Comparison of ENCODE assay signal across 2 cellular contexts in the genomic region with DNA sequence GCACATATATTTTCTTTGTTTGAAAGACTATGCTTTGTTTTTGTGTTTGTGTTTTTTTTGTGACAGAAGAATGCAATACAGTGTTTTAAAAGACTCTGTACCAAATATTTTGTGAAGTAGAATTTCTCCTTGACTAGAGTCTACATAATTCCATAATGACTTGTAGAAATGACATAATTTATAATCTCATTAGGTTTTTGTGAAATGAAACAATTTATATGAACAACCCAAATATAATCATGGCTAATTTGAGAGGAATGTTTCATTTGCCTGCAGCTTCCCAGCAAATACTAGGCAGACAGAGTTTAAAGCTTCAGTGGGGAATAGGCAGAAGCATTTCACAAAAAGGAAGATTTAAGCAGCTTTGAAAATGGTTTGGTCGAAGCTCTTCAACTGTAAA.
TF ChIP-seq lines count a peak whose summit lies in the region.

No MANE protein-coding gene starts in this region.

TF ChIP-seq in SK-N-SH treated with all-trans-retinoic acid at 6 μM for 48 hours, 23 proteins besides CTCF, POLR2A, EP300 and RAD21 (continued from another document):
- TF ChIP-seq OSR1 (CRISPR knock-in tag; IDR thresholded peaks at IDR 0.05) (no peak), CSDC2 (CRISPR knock-in tag; IDR thresholded peaks at IDR 0.05) (no peak), ESRRG (CRISPR knock-in tag; IDR thresholded peaks at IDR 0.05) (no peak), TCF4 (CRISPR knock-in tag; IDR thresholded peaks at IDR 0.05; ENCODE audit: borderline replicate concordance) (no peak), POU6F1 (CRISPR knock-in tag; IDR thresholded peaks at IDR 0.05; ENCODE audit: borderline replicate concordance, low read depth) (no peak; the same call in 1 of the 2 replicates), ARNTL (CRISPR knock-in tag; IDR thresholded peaks at IDR 0.05; ENCODE audit: borderline replicate concordance, low read depth) (no peak), ZNF70 (CRISPR knock-in tag; IDR thresholded peaks at IDR 0.05) (no peak), SNAI2 (CRISPR knock-in tag; IDR thresholded peaks at IDR 0.05) (peak; percentile 43; the same call in 1 of the 2 replicates), RARB (CRISPR knock-in tag; IDR thresholded peaks at IDR 0.05) (no peak), ZFP3 (CRISPR knock-in tag; IDR thresholded peaks at IDR 0.05) (no peak), GLIS3 (CRISPR knock-in tag; IDR thresholded peaks at IDR 0.05) (no peak), BACH2 (CRISPR knock-in tag; IDR thresholded peaks at IDR 0.05; ENCODE audit: borderline replicate concordance) (no peak), ZFP30 (CRISPR knock-in tag; IDR thresholded peaks at IDR 0.05) (no peak), ZNF8 (CRISPR knock-in tag; IDR thresholded peaks at IDR 0.05) (no peak), ISL1 (CRISPR knock-in tag; IDR thresholded peaks at IDR 0.05) (peak; percentile 86), CREB5 (CRISPR knock-in tag; IDR thresholded peaks at IDR 0.05; ENCODE audit: low read depth) (peak; percentile 55; the same call in 1 of the 2 replicates)
- TF ChIP-seq, protein P1, sequence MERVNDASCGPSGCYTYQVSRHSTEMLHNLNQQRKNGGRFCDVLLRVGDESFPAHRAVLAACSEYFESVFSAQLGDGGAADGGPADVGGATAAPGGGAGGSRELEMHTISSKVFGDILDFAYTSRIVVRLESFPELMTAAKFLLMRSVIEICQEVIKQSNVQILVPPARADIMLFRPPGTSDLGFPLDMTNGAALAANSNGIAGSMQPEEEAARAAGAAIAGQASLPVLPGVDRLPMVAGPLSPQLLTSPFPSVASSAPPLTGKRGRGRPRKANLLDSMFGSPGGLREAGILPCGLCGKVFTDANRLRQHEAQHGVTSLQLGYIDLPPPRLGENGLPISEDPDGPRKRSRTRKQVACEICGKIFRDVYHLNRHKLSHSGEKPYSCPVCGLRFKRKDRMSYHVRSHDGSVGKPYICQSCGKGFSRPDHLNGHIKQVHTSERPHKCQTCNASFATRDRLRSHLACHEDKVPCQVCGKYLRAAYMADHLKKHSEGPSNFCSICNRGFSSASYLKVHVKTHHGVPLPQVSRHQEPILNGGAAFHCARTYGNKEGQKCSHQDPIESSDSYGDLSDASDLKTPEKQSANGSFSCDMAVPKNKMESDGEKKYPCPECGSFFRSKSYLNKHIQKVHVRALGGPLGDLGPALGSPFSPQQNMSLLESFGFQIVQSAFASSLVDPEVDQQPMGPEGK (CRISPR knock-in tag; IDR thresholded peaks at IDR 0.05; ENCODE audit: borderline replicate concordance) = no peak
- TF ChIP-seq, protein P2, sequence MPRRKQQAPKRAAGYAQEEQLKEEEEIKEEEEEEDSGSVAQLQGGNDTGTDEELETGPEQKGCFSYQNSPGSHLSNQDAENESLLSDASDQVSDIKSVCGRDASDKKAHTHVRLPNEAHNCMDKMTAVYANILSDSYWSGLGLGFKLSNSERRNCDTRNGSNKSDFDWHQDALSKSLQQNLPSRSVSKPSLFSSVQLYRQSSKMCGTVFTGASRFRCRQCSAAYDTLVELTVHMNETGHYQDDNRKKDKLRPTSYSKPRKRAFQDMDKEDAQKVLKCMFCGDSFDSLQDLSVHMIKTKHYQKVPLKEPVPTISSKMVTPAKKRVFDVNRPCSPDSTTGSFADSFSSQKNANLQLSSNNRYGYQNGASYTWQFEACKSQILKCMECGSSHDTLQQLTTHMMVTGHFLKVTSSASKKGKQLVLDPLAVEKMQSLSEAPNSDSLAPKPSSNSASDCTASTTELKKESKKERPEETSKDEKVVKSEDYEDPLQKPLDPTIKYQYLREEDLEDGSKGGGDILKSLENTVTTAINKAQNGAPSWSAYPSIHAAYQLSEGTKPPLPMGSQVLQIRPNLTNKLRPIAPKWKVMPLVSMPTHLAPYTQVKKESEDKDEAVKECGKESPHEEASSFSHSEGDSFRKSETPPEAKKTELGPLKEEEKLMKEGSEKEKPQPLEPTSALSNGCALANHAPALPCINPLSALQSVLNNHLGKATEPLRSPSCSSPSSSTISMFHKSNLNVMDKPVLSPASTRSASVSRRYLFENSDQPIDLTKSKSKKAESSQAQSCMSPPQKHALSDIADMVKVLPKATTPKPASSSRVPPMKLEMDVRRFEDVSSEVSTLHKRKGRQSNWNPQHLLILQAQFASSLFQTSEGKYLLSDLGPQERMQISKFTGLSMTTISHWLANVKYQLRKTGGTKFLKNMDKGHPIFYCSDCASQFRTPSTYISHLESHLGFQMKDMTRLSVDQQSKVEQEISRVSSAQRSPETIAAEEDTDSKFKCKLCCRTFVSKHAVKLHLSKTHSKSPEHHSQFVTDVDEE (CRISPR knock-in tag; IDR thresholded peaks at IDR 0.05) = 0 out of 2 replicates have a peak, but pooled peaks have one; percentile 21

TF ChIP-seq in SK-N-SH, 30 proteins besides CTCF, POLR2A, EP300 and RAD21 (continued from another document):
- TF ChIP-seq, protein P3, sequence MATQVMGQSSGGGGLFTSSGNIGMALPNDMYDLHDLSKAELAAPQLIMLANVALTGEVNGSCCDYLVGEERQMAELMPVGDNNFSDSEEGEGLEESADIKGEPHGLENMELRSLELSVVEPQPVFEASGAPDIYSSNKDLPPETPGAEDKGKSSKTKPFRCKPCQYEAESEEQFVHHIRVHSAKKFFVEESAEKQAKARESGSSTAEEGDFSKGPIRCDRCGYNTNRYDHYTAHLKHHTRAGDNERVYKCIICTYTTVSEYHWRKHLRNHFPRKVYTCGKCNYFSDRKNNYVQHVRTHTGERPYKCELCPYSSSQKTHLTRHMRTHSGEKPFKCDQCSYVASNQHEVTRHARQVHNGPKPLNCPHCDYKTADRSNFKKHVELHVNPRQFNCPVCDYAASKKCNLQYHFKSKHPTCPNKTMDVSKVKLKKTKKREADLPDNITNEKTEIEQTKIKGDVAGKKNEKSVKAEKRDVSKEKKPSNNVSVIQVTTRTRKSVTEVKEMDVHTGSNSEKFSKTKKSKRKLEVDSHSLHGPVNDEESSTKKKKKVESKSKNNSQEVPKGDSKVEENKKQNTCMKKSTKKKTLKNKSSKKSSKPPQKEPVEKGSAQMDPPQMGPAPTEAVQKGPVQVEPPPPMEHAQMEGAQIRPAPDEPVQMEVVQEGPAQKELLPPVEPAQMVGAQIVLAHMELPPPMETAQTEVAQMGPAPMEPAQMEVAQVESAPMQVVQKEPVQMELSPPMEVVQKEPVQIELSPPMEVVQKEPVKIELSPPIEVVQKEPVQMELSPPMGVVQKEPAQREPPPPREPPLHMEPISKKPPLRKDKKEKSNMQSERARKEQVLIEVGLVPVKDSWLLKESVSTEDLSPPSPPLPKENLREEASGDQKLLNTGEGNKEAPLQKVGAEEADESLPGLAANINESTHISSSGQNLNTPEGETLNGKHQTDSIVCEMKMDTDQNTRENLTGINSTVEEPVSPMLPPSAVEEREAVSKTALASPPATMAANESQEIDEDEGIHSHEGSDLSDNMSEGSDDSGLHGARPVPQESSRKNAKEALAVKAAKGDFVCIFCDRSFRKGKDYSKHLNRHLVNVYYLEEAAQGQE (IDR thresholded peaks at IDR 0.05; ENCODE audit: low read depth, low read length) = no peak
- TF ChIP-seq TCF12 (IDR thresholded peaks at IDR 0.05) = no peak
- no peak for TF ChIP-seq PBX3 (IDR thresholded peaks at IDR 0.05)
- no peak for TF ChIP-seq POLR2AphosphoS5 (IDR thresholded peaks at IDR 0.05; ENCODE audit: low read depth, low read length)
- no peak for TF ChIP-seq EZH2phosphoT487 (IDR thresholded peaks at IDR 0.05; ENCODE audit: borderline replicate concordance, low read depth)
- no peak for TF ChIP-seq RXRA (IDR thresholded peaks at IDR 0.05; ENCODE audit: borderline replicate concordance, low read depth)
- no peak for TF ChIP-seq GATA2 (CRISPR knock-in tag; IDR thresholded peaks at IDR 0.05)
- TF ChIP-seq MXI1 (IDR thresholded peaks at IDR 0.05; ENCODE audit: low read depth, low read length) = no peak
- no peak for TF ChIP-seq CHD2 (IDR thresholded peaks at IDR 0.05; ENCODE audit: low read length, partially characterized antibody)
- TF ChIP-seq, protein P4, sequence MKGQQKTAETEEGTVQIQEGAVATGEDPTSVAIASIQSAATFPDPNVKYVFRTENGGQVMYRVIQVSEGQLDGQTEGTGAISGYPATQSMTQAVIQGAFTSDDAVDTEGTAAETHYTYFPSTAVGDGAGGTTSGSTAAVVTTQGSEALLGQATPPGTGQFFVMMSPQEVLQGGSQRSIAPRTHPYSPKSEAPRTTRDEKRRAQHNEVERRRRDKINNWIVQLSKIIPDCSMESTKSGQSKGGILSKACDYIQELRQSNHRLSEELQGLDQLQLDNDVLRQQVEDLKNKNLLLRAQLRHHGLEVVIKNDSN (IDR thresholded peaks at IDR 0.05; ENCODE audit: borderline replicate concordance, low read depth) = no peak
- no peak for TF ChIP-seq JUND (IDR thresholded peaks at IDR 0.05)
- no peak for TF ChIP-seq TAF1 (IDR thresholded peaks at IDR 0.05; ENCODE audit: borderline replicate concordance, low read depth, low read length)
- TF ChIP-seq YY1 (IDR thresholded peaks at IDR 0.05; ENCODE audit: low read depth) = no peak
- no peak for TF ChIP-seq SIN3A (IDR thresholded peaks at IDR 0.05; ENCODE audit: borderline replicate concordance, low read depth, low read length)
- TF ChIP-seq, protein P5, sequence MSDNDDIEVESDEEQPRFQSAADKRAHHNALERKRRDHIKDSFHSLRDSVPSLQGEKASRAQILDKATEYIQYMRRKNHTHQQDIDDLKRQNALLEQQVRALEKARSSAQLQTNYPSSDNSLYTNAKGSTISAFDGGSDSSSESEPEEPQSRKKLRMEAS (IDR thresholded peaks at IDR 0.05; ENCODE audit: low read depth) = no peak
- no peak for TF ChIP-seq FOXM1 (IDR thresholded peaks at IDR 0.05; ENCODE audit: low read depth)
- no peak for TF ChIP-seq NRF1 (IDR thresholded peaks at IDR 0.05; ENCODE audit: low read depth, low read length)
- no peak for TF ChIP-seq NFIC (IDR thresholded peaks at IDR 0.05; ENCODE audit: borderline replicate concordance)
- TF ChIP-seq, protein P6, sequence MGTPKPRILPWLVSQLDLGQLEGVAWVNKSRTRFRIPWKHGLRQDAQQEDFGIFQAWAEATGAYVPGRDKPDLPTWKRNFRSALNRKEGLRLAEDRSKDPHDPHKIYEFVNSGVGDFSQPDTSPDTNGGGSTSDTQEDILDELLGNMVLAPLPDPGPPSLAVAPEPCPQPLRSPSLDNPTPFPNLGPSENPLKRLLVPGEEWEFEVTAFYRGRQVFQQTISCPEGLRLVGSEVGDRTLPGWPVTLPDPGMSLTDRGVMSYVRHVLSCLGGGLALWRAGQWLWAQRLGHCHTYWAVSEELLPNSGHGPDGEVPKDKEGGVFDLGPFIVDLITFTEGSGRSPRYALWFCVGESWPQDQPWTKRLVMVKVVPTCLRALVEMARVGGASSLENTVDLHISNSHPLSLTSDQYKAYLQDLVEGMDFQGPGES (IDR thresholded peaks at IDR 0.05; ENCODE audit: low read depth, low read length) = no peak
